ENCODE assay signal across 8 cellular contexts in the genomic region with DNA sequence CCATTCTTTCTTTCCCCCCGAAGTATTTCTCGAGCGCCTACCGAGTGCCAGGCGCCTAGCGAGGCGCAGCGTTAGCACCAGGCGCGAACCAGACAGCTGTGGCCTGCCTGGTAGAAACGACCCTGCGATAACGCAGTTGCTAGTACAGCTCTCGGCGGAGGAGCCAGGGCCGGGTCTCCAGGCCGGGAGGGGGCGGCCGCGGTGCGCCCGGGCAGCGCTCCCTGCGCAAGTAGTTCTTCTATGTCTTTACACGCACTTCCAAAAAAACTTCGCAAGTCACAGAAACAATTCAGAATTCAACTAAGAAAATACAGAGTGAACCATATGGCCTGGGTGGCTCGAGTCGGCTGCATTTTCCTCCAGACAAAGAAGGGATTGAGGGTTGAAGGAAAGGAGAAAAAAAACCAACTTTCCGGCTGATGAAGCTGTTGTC. TPM values are rescaled to one million over a fixed set of nuclear protein-coding genes. Genes with fewer than 3 reads are reported as not detected.
A peak's percentile ranks its signal among the peaks of the same experiment; 100 is the strongest.
DNase-seq lines count a peak whose midpoint lies in the region; ATAC-seq, FAIRE-seq and TF ChIP-seq lines count a peak whose summit lies in the region.

No MANE protein-coding gene starts in this region.

- intact Hi-C loops in K562 (cut with micrococcal nuclease) (loop anchor here (1.0 to 5.0 kb wide), 6 partner anchors 81 to 446 kb away; no protein-coding TSS in a partner anchor), right lobe of liver (cut with DNase I) (loop anchor here in 1 of 2 donors (10.0 kb wide), 1 partner anchor 198 kb away; no protein-coding TSS in a partner anchor)

- peaks cover 34% of the 10 kb centered on the region for H3K4me1 ChIP-seq in OCI-LY3 (ENCODE audit: low read length)
- peaks cover 0 to 12% of the 10 kb centered on the region in 2 experiments; a peak in 3 of 5 replicates for H3K4me1 ChIP-seq in K562 (replicated peaks in 1 of 2; ENCODE audit: control insufficient read depth in 2 of 2, insufficient read depth in 2 of 2, low read length in 2 of 2)
- H3K4me1 ChIP-seq in right lobe of liver, result peaks cover 0 to 22% (median 0%) of the 10 kb centered on the region in 4 donors

- H3K9ac ChIP-seq in OCI-LY3 (ENCODE audit: low read length) (peak overlapping the region; percentile 41), K562 (ENCODE audit: insufficient read depth in 1 of 2, low read depth in 2 of 2, low read length in 2 of 2) (peak overlapping the region in 1 of 2 experiments; percentile 31; a peak in 1 of 4 replicates)

- no peaks in the 10 kb centered on the region for H3K9me1 ChIP-seq in K562 (ENCODE audit: control insufficient read depth, insufficient read depth, low read length)

- DNase-seq in GM13977 (ENCODE audit: low spot score) (peak; percentile 72), K562 (ENCODE audit: extremely low read depth in 1 of 4, low spot score in 3 of 4) (peak; percentile 45 to 71 (median 60)), right lobe of liver (no peak), A172 (ENCODE audit: low spot score) (no peak), SW 1271 (lab: John Stamatoyannopoulos, UW) (no peak), RCC 7860 (ENCODE audit: low spot score) (no peak)

- peak overlapping the region; percentile 80 for H3K4me3 ChIP-seq in OCI-LY3 (ENCODE audit: low read length)
- H3K4me3 ChIP-seq in K562, result peak overlapping the region; percentile 35
- peak overlapping the region in 2 of 3 donors; percentile 5 to 35 for H3K4me3 ChIP-seq in right lobe of liver

- TF ChIP-seq RAD21 in K562 (CRISPR knock-in tag; conservative IDR thresholded peaks at IDR 0.05 in 1 of 2, IDR thresholded peaks at IDR 0.05 in 1 of 2), result peak; percentile 16 to 54; a peak in 2 of 4 replicates

- ATAC-seq in HG02610 (IDR thresholded peaks at IDR 0.05; ENCODE audit: unreplicated experiment) (peak; percentile 50), K562 (peak; percentile 89), right lobe of liver (peak in 3 of 4 donors; percentile 25 to 46 (median 36))

- 3% methylated on average over 29 of the region's 29 CpGs for WGBS in K562 (ENCODE audit: insufficient coverage, low coverage, missing lambda C conversion rate)
- 9% methylated on average over 7 of the region's 29 CpGs for WGBS in right lobe of liver (ENCODE audit: insufficient coverage, low coverage, low lambda C conversion rate, missing lambda C conversion rate)

- in situ Hi-C loops in GM13977 (cut with MboI; ENCODE audit: low pct_unique_long_range_greater_than_20kb, low sequenced_read_pairs, unreplicated experiment), result loop anchor here (10.0 kb wide), 2 partner anchors 198 to 418 kb away; no protein-coding TSS in a partner anchor
- in situ Hi-C loops in K562 (cut with MboI), result loop anchor here (10.0 kb wide), 2 partner anchors 242 to 418 kb away; no protein-coding TSS in a partner anchor

- CTCF ChIA-PET in K562 (lab: Yijun Ruan, JAX; ENCODE audit: low intra/inter-chr PET ratio), result interaction anchor here (1.4 to 2.5 kb wide), 4 partner anchors 195 to 460 kb away, joined by 3 to 9 read pairs (median 8); no protein-coding TSS in a partner anchor

- H4K20me1 ChIP-seq in OCI-LY3 (ENCODE audit: insufficient read depth, low read length) (no peaks in the 10 kb centered on the region), K562 (replicated peaks; ENCODE audit: control insufficient read depth, insufficient read depth, low read length) (no peaks in the 10 kb centered on the region)

- H3K27ac ChIP-seq in OCI-LY3 (ENCODE audit: low read length) (no peak overlapping the region), K562 (ENCODE audit: extremely low read depth, low read depth, low read length) (no peak overlapping the region), right lobe of liver (no peak overlapping the region)

- H3K36me3 ChIP-seq in OCI-LY3 (replicated peaks; ENCODE audit: low read depth, low read length) (no peaks in the 10 kb centered on the region), K562 (ENCODE audit: control insufficient read depth, insufficient read depth, low read length) (no peaks in the 10 kb centered on the region), right lobe of liver (no peaks in the 10 kb centered on the region)

- peak; percentile 19 for FAIRE-seq in K562 (lab: Jason Lieb, UNC)
- FAIRE-seq in RCC 7860 (lab: Jason Lieb, UNC), result no peak

- H3K9me3 ChIP-seq in OCI-LY3 (ENCODE audit: insufficient read depth, low read length) (no peaks in the 10 kb centered on the region), K562 (replicated peaks; ENCODE audit: control insufficient read depth, insufficient read depth, low read depth, low read length) (no peaks in the 10 kb centered on the region), right lobe of liver (no peaks in the 10 kb centered on the region)

- peaks cover 43% of the 10 kb centered on the region for H3K27me3 ChIP-seq in OCI-LY3 (ENCODE audit: low read depth, low read length)
- peaks cover 32 to 34% of the 10 kb centered on the region in 2 experiments for H3K27me3 ChIP-seq in K562 (ENCODE audit: control insufficient read depth in 2 of 2, insufficient read depth in 2 of 2, low read length in 2 of 2)
- H3K27me3 ChIP-seq in right lobe of liver, result peaks cover 30 to 40% of the 10 kb centered on the region in 2 donors

- H3K4me2 ChIP-seq in OCI-LY3 (ENCODE audit: low read length), result peak overlapping the region; percentile 84
- H3K4me2 ChIP-seq in K562 (ENCODE audit: insufficient read depth, low read length), result peak overlapping the region; percentile 84

- no peak for TF ChIP-seq POLR2A in K562 (conservative IDR thresholded peaks at IDR 0.05)
- TF ChIP-seq POLR2A in right lobe of liver (IDR thresholded peaks at IDR 0.05), result no peak

- POLR2A ChIA-PET in K562 (lab: Yijun Ruan, JAX), result no interaction called here

- TF ChIP-seq CTCF in GM13977 (IDR thresholded peaks at IDR 0.05; ENCODE audit: extremely low read depth, insufficient read depth, missing control alignments), result peak; percentile 56
- peak; percentile 53 for TF ChIP-seq CTCF in OCI-LY3 (IDR thresholded peaks at IDR 0.05; ENCODE audit: low read depth, low read length)
- peak; percentile 39 to 54 (median 48) for TF ChIP-seq CTCF in K562 (IDR thresholded peaks at IDR 0.05 in 2 of 3, conservative IDR thresholded peaks at IDR 0.05 in 1 of 3; ENCODE audit: insufficient read depth in 2 of 3, low read depth in 1 of 3, low read length in 3 of 3)
- TF ChIP-seq CTCF in right lobe of liver (IDR thresholded peaks at IDR 0.05), result no peak

- BruUV-seq in K562 (replicated peaks; lab: Mats Ljungman, UMichigan), result no TSS peak

- TF ChIP-seq EP300 in K562 (IDR thresholded peaks at IDR 0.05; ENCODE audit: low read length), result no peak

- H2AFZ ChIP-seq in OCI-LY3 (ENCODE audit: low read depth, low read length) (peak overlapping the region; percentile 88), K562 (ENCODE audit: low read depth, low read length) (peak overlapping the region; percentile 89)

- no peaks in the 10 kb centered on the region for H3K79me2 ChIP-seq in OCI-LY3 (ENCODE audit: low read length)
- H3K79me2 ChIP-seq in K562 (ENCODE audit: control insufficient read depth, insufficient read depth, low read length), result no peaks in the 10 kb centered on the region

TF ChIP-seq in K562, 482 proteins besides CTCF, POLR2A, EP300 and RAD21 (continues in another document):
- TF ChIP-seq NRF1 (conservative IDR thresholded peaks at IDR 0.05 in 1 of 2, IDR thresholded peaks at IDR 0.05 in 1 of 2) (peak; percentile 81 to 85), ZKSCAN1 (IDR thresholded peaks at IDR 0.05; ENCODE audit: low read depth, low read length) (no peak), RB1 (IDR thresholded peaks at IDR 0.05; ENCODE audit: low read depth) (no peak), SETDB1 (IDR thresholded peaks at IDR 0.05; ENCODE audit: low read length) (no peak), SAFB2 (IDR thresholded peaks at IDR 0.05; ENCODE audit: borderline replicate concordance, low read depth, low read length, severe bottlenecking) (no peak), EGR1 (conservative IDR thresholded peaks at IDR 0.05) (0 out of 2 replicates have a peak, but pooled peaks have one; percentile 17), ZZZ3 (IDR thresholded peaks at IDR 0.05) (no peak), ZBTB7A (IDR thresholded peaks at IDR 0.05; ENCODE audit: borderline replicate concordance, control insufficient read depth, low read depth, low read length) (peak; percentile 69; the same call in 1 of the 2 replicates), CTBP1 (IDR thresholded peaks at IDR 0.05; ENCODE audit: borderline replicate concordance) (peak; percentile 29; the same call in 1 of the 2 replicates), HDAC2 (IDR thresholded peaks at IDR 0.05) (no peak)

RNA-seq across cellular contexts. Expression of gene NEUROG2, which starts 7.0 kb away (rescaled TPM):
- not detected in 2 replicates for total RNA-seq in K562 (2011; cell fraction: chromatin; rRNA removed; ENCODE audit: low replicate concordance)
- not detected in 2 replicates for total RNA-seq in K562 (2011; cell fraction: nucleolus; rRNA removed)
- not detected in 2 replicates for total RNA-seq in K562 (2011; cell fraction: nucleoplasm; rRNA removed)
- total RNA-seq in K562 (2014; rRNA removed) (not detected in 2 replicates), K562 (2014; rRNA removed; fragmentation: Illumina TruSeq; extraction: Trizol) (not detected in 2 replicates), K562 (2015; rRNA removed; fragmentation: Illumina TruSeq; extraction: Trizol) (not detected in 2 replicates), K562 (2021) (0.07 TPM in 1 of 2 replicates, not detected in the other), right lobe of liver (not detected)
- polyA plus RNA-seq in K562 (2011; rRNA removed) (0.04 TPM in 1 of 2 replicates, not detected in the other), K562 (2014; fragmentation: Illumina TruSeq; extraction: Trizol) (not detected in 2 replicates), K562 (2014; fragmentation: Nextera tagmentation; extraction: Ambion mirVana) (not detected), K562 (2014; rRNA removed) (0.04 and 0.07 TPM in 2 replicates)
- polyA plus RNA-seq in K562 (2011; cell fraction: cytosol; rRNA removed), result 0.06 and 0.10 TPM in 2 replicates
- 0.07 and 0.10 TPM in 2 replicates for polyA plus RNA-seq in K562 (2011; cell fraction: nucleus; rRNA removed)
- polyA plus RNA-seq in K562 (2012), result 0.03 TPM in 1 of 2 replicates, not detected in the other
- polyA minus RNA-seq in K562 (2011; rRNA and poly(A)+ RNA removed), result not detected in 2 replicates
- polyA minus RNA-seq in K562 (2011; cell fraction: cytosol; rRNA and poly(A)+ RNA removed), result not detected in 2 replicates
- not detected in 2 replicates for polyA minus RNA-seq in K562 (2011; cell fraction: nucleus; rRNA and poly(A)+ RNA removed)
- not detected in 2 replicates for total RNA-seq in A172 (2014; rRNA removed; shearing (Covaris generic))

Comparison
In these comparisons a context has a peak if more than half of its experiments do, and no peak if none do; other contexts are left out.
1. DNase-seq: peak in GM13977 (single experiment) and K562 (4 of 4); none in right lobe of liver (0 of 3), A172 (single experiment), SW 1271 (0 of 2) and RCC 7860 (single experiment).
2. CTCF ChIP-seq: peak in GM13977 (single experiment), OCI-LY3 (single experiment) and K562 (3 of 3); none in right lobe of liver (0 of 4).
3. ATAC-seq: peak in every context shown above with its lines; median percentile 89 in K562; 50 in HG02610; 36 in right lobe of liver.
4. H3K4me3 ChIP-seq: peak in every context shown above with its lines; median percentile 80 in OCI-LY3; 35 in K562; 20 in right lobe of liver.